Comparison of ENCODE assay signal across 8 cellular contexts in genomic region chr1:243596441-243597183, GRCh38.
DNase-seq lines count a peak whose midpoint lies in the region; ATAC-seq and TF ChIP-seq lines count a peak whose summit lies in the region.

No MANE protein-coding gene starts in this region.

- no peaks in the 10 kb centered on the region for H3K36me3 Mint-ChIP-seq in progenitor cell of endocrine pancreas (ENCODE audit: insufficient read depth)

- H3K27me3 Mint-ChIP-seq in progenitor cell of endocrine pancreas, result no peaks in the 10 kb centered on the region

- H3K4me3 ChIP-seq in left ventricle myocardium inferior, result no peak overlapping the region

- no peaks in the 10 kb centered on the region for H3K27me3 ChIP-seq in left ventricle myocardium inferior (ENCODE audit: low read depth)

- H3K9me3 ChIP-seq in left ventricle myocardium inferior (replicated peaks), result peaks cover 15% of the 10 kb centered on the region

- H3K36me3 ChIP-seq in left ventricle myocardium inferior, result peaks cover 12% of the 10 kb centered on the region

- H3K27ac ChIP-seq in caudate nucleus (ENCODE audit: low read depth, low read length) (no peak overlapping the region), left ventricle myocardium inferior (replicated peaks) (no peak overlapping the region)

- peaks cover 4% of the 10 kb centered on the region for H3K9me3 Mint-ChIP-seq in progenitor cell of endocrine pancreas (ENCODE audit: low read depth)

- no peak overlapping the region for H3K4me3 Mint-ChIP-seq in progenitor cell of endocrine pancreas (ENCODE audit: low read depth)

- H3K4me1 Mint-ChIP-seq in progenitor cell of endocrine pancreas (ENCODE audit: low read depth), result no peaks in the 10 kb centered on the region

- intact Hi-C loops in left ventricle myocardium inferior (cut with micrococcal nuclease), result no loop called here

- DNase-seq in AG09319 (ENCODE audit: extremely low read depth, low read depth), result peak; percentile 69
- DNase-seq in fibroblast of the conjunctiva (ENCODE audit: low read depth), result peak; percentile 53
- no peak for DNase-seq in caudate nucleus (lab: John Stamatoyannopoulos, UW)
- no peak for DNase-seq in left ventricle myocardium inferior
- no peak for DNase-seq in progenitor cell of endocrine pancreas (ENCODE audit: low spot score, unreplicated experiment)

- ATAC-seq in GM18909 (IDR thresholded peaks at IDR 0.05; ENCODE audit: poor library complexity, unreplicated experiment) (peak; percentile 98), HG03066 (IDR thresholded peaks at IDR 0.05; ENCODE audit: low read depth, unreplicated experiment) (peak; percentile 96), SK-N-SH treated with all-trans-retinoic acid at 6 μM for 48 hours (peak; percentile 95)

- H3K4me1 ChIP-seq in left ventricle myocardium inferior, result no peaks in the 10 kb centered on the region

- TF ChIP-seq CTCF in AG09319 (IDR thresholded peaks at IDR 0.05; ENCODE audit: low read depth, low read length) (no peak), left ventricle myocardium inferior (IDR thresholded peaks at IDR 0.05; ENCODE audit: borderline replicate concordance) (no peak), progenitor cell of endocrine pancreas (IDR thresholded peaks at IDR 0.05; ENCODE audit: unreplicated experiment) (no peak)

- H3K27ac Mint-ChIP-seq in progenitor cell of endocrine pancreas, result no peak overlapping the region

TF ChIP-seq in SK-N-SH treated with all-trans-retinoic acid at 6 μM for 48 hours, 23 proteins besides CTCF, POLR2A, EP300 and RAD21:
- TF ChIP-seq TCF4 (CRISPR knock-in tag; IDR thresholded peaks at IDR 0.05; ENCODE audit: borderline replicate concordance), result no peak
- TF ChIP-seq, protein P1, sequence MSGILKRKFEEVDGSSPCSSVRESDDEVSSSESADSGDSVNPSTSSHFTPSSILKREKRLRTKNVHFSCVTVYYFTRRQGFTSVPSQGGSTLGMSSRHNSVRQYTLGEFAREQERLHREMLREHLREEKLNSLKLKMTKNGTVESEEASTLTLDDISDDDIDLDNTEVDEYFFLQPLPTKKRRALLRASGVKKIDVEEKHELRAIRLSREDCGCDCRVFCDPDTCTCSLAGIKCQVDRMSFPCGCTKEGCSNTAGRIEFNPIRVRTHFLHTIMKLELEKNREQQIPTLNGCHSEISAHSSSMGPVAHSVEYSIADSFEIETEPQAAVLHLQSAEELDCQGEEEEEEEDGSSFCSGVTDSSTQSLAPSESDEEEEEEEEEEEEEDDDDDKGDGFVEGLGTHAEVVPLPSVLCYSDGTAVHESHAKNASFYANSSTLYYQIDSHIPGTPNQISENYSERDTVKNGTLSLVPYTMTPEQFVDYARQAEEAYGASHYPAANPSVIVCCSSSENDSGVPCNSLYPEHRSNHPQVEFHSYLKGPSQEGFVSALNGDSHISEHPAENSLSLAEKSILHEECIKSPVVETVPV (CRISPR knock-in tag; IDR thresholded peaks at IDR 0.05), result no peak
- no peak for TF ChIP-seq ESRRG (CRISPR knock-in tag; IDR thresholded peaks at IDR 0.05)
- TF ChIP-seq, protein P2, sequence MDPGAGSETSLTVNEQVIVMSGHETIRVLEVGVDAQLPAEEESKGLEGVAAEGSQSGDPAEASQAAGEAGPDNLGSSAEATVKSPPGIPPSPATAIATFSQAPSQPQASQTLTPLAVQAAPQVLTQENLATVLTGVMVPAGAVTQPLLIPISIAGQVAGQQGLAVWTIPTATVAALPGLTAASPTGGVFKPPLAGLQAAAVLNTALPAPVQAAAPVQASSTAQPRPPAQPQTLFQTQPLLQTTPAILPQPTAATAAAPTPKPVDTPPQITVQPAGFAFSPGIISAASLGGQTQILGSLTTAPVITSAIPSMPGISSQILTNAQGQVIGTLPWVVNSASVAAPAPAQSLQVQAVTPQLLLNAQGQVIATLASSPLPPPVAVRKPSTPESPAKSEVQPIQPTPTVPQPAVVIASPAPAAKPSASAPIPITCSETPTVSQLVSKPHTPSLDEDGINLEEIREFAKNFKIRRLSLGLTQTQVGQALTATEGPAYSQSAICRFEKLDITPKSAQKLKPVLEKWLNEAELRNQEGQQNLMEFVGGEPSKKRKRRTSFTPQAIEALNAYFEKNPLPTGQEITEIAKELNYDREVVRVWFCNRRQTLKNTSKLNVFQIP (CRISPR knock-in tag; IDR thresholded peaks at IDR 0.05; ENCODE audit: borderline replicate concordance, low read depth), result peak; percentile 88; the same call in 1 of the 2 replicates
- no peak for TF ChIP-seq CSDC2 (CRISPR knock-in tag; IDR thresholded peaks at IDR 0.05)
- TF ChIP-seq, protein P3, sequence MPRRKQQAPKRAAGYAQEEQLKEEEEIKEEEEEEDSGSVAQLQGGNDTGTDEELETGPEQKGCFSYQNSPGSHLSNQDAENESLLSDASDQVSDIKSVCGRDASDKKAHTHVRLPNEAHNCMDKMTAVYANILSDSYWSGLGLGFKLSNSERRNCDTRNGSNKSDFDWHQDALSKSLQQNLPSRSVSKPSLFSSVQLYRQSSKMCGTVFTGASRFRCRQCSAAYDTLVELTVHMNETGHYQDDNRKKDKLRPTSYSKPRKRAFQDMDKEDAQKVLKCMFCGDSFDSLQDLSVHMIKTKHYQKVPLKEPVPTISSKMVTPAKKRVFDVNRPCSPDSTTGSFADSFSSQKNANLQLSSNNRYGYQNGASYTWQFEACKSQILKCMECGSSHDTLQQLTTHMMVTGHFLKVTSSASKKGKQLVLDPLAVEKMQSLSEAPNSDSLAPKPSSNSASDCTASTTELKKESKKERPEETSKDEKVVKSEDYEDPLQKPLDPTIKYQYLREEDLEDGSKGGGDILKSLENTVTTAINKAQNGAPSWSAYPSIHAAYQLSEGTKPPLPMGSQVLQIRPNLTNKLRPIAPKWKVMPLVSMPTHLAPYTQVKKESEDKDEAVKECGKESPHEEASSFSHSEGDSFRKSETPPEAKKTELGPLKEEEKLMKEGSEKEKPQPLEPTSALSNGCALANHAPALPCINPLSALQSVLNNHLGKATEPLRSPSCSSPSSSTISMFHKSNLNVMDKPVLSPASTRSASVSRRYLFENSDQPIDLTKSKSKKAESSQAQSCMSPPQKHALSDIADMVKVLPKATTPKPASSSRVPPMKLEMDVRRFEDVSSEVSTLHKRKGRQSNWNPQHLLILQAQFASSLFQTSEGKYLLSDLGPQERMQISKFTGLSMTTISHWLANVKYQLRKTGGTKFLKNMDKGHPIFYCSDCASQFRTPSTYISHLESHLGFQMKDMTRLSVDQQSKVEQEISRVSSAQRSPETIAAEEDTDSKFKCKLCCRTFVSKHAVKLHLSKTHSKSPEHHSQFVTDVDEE (CRISPR knock-in tag; IDR thresholded peaks at IDR 0.05), result no peak
- peak; percentile 91 for TF ChIP-seq ZC3H10 (CRISPR knock-in tag; IDR thresholded peaks at IDR 0.05)
- no peak for TF ChIP-seq ZNF565 (CRISPR knock-in tag; conservative IDR thresholded peaks at IDR 0.05; ENCODE audit: low read depth)
- TF ChIP-seq ZFP30 (CRISPR knock-in tag; IDR thresholded peaks at IDR 0.05), result no peak
- TF ChIP-seq ISL1 (CRISPR knock-in tag; IDR thresholded peaks at IDR 0.05), result no peak
- TF ChIP-seq CREB5 (CRISPR knock-in tag; IDR thresholded peaks at IDR 0.05; ENCODE audit: low read depth), result no peak
- TF ChIP-seq OSR1 (CRISPR knock-in tag; IDR thresholded peaks at IDR 0.05), result no peak
- no peak for TF ChIP-seq RARB (CRISPR knock-in tag; IDR thresholded peaks at IDR 0.05)
- no peak for TF ChIP-seq SNAI2 (CRISPR knock-in tag; IDR thresholded peaks at IDR 0.05)
- no peak for TF ChIP-seq PPARA (CRISPR knock-in tag; IDR thresholded peaks at IDR 0.05; ENCODE audit: borderline replicate concordance)
- no peak for TF ChIP-seq BACH2 (CRISPR knock-in tag; IDR thresholded peaks at IDR 0.05; ENCODE audit: borderline replicate concordance)
- TF ChIP-seq GLIS3 (CRISPR knock-in tag; IDR thresholded peaks at IDR 0.05), result no peak
- TF ChIP-seq, protein P4, sequence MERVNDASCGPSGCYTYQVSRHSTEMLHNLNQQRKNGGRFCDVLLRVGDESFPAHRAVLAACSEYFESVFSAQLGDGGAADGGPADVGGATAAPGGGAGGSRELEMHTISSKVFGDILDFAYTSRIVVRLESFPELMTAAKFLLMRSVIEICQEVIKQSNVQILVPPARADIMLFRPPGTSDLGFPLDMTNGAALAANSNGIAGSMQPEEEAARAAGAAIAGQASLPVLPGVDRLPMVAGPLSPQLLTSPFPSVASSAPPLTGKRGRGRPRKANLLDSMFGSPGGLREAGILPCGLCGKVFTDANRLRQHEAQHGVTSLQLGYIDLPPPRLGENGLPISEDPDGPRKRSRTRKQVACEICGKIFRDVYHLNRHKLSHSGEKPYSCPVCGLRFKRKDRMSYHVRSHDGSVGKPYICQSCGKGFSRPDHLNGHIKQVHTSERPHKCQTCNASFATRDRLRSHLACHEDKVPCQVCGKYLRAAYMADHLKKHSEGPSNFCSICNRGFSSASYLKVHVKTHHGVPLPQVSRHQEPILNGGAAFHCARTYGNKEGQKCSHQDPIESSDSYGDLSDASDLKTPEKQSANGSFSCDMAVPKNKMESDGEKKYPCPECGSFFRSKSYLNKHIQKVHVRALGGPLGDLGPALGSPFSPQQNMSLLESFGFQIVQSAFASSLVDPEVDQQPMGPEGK (CRISPR knock-in tag; IDR thresholded peaks at IDR 0.05; ENCODE audit: borderline replicate concordance), result peak; percentile 33; the same call in 1 of the 2 replicates
- TF ChIP-seq ZNF8 (CRISPR knock-in tag; IDR thresholded peaks at IDR 0.05), result no peak
- peak; percentile 91; the same call in 1 of the 2 replicates for TF ChIP-seq TOX (CRISPR knock-in tag; IDR thresholded peaks at IDR 0.05; ENCODE audit: borderline replicate concordance)
- TF ChIP-seq ZFP3 (CRISPR knock-in tag; IDR thresholded peaks at IDR 0.05), result no peak

Comparison
In these comparisons a context has a peak if more than half of its experiments do, and no peak if none do; other contexts are left out.
1. DNase-seq: peak in AG09319 (single experiment) and fibroblast of the conjunctiva (single experiment); none in caudate nucleus (0 of 61), left ventricle myocardium inferior (single experiment) and progenitor cell of endocrine pancreas (single experiment).
2. Peak in every context shown above with its lines, with median percentiles within 50 percentile points of each other: ATAC-seq.